In genomic region chr16:84694980-84695379, GRCh38 we compare ENCODE assay signal across 27 cellular contexts.
"Had no signal": no experiment of that assay in that cellular context is flagged by ENCODE, and none has a peak within 500 bp of the region (broad histone marks: within the 10 kb centered on the region; RNA-seq: fewer than 3 reads in every experiment).

No MANE protein-coding gene starts in this region.

- DNase-seq: colonic mucosa; cortex of kidney; dermis blood vessel endothelial cell; dorsolateral prefrontal cortex; effector CD4-positive, alpha-beta T cell; effector CD8-positive, alpha-beta T cell; effector memory CD4-positive, alpha-beta T cell; effector memory CD8-positive, alpha-beta T cell; erythroblast; esophagus squamous epithelium; foreskin fibroblast; foreskin keratinocyte; foreskin melanocyte; gastrocnemius medialis; glutamatergic neuron; head of caudate nucleus; heart left ventricle had no signal

- H3K27ac Mint-ChIP-seq: dendritic cell treated with granulocyte-macrophage colony-stimulating factor and Interleukin-4, amounts not matched to agents 40 ng/mL and 50 ng/mL, for 4 days had no signal

- H3K27me3 ChIP-seq: colonic mucosa, dorsolateral prefrontal cortex, esophagus squamous epithelium, foreskin keratinocyte, gastrocnemius medialis, gastroesophageal sphincter, heart left ventricle had no signal

- H3K4me3 ChIP-seq: colonic mucosa, coronary artery, dorsolateral prefrontal cortex, esophagus muscularis mucosa, esophagus squamous epithelium, gastrocnemius medialis, gastroesophageal sphincter, heart left ventricle had no signal

- H3K27ac ChIP-seq: colonic mucosa, coronary artery, dorsolateral prefrontal cortex, epithelial cell of prostate, esophagus muscularis mucosa, esophagus squamous epithelium, foreskin keratinocyte, gastrocnemius medialis, gastroesophageal sphincter, heart left ventricle had no signal

- H3K9me3 ChIP-seq: colonic mucosa, esophagus muscularis mucosa, esophagus squamous epithelium, gastrocnemius medialis, gastroesophageal sphincter, heart left ventricle had no signal

- H3K27me3 Mint-ChIP-seq: dendritic cell treated with granulocyte-macrophage colony-stimulating factor and Interleukin-4, amounts not matched to agents 40 ng/mL and 50 ng/mL, for 4 days had no signal

- H3K4me1 ChIP-seq: foreskin keratinocyte had no signal

- H3K4me3 Mint-ChIP-seq: dendritic cell treated with granulocyte-macrophage colony-stimulating factor and Interleukin-4, amounts not matched to agents 40 ng/mL and 50 ng/mL, for 4 days; effector memory CD8-positive, alpha-beta T cell had no signal

- ATAC-seq: effector memory CD8-positive, alpha-beta T cell; esophagus mucosa; foreskin keratinocyte; gastrocnemius medialis; gastroesophageal sphincter; heart left ventricle had no signal

- FAIRE-seq: colon, endometrium, endothelial cell of umbilical vein, frontal cortex had no signal

- H3K9me3 Mint-ChIP-seq: dendritic cell treated with granulocyte-macrophage colony-stimulating factor and Interleukin-4, amounts not matched to agents 40 ng/mL and 50 ng/mL, for 4 days; effector memory CD8-positive, alpha-beta T cell had no signal

- H3K36me3 ChIP-seq: colonic mucosa, esophagus muscularis mucosa, esophagus squamous epithelium, gastrocnemius medialis, gastroesophageal sphincter, heart left ventricle had no signal
